ENCODE assay signal across 1 cellular context in the genomic region with DNA sequence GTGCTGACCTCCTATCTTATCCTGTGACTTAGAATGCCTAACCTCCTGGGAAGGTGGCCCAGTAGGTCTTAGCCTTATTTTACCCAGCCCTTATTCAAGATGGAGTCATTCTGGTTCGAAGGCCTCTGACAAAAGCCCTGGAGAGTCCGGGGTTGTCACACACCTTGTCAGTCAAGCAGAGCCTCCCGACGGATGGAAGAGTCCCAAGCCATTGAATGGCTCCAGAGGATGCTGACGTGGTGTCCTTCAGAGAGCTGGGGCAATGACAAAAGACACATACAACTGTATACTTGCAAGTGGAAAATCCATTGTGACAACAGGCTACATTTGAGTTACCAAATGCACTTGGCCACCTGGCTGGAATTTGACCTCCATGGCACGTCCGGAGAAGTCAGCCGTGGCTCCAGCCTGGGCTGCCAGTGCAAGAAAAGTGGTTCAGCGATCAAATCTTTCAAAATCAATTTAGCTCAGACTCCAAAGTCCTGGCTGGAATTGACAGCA.
TF ChIP-seq lines count a peak whose summit lies in the region.

No MANE protein-coding gene starts in this region.

TF ChIP-seq in HepG2, 621 proteins besides CTCF, POLR2A, EP300 and RAD21 (continued from another document and continues in another):
- TF ChIP-seq, protein P1, sequence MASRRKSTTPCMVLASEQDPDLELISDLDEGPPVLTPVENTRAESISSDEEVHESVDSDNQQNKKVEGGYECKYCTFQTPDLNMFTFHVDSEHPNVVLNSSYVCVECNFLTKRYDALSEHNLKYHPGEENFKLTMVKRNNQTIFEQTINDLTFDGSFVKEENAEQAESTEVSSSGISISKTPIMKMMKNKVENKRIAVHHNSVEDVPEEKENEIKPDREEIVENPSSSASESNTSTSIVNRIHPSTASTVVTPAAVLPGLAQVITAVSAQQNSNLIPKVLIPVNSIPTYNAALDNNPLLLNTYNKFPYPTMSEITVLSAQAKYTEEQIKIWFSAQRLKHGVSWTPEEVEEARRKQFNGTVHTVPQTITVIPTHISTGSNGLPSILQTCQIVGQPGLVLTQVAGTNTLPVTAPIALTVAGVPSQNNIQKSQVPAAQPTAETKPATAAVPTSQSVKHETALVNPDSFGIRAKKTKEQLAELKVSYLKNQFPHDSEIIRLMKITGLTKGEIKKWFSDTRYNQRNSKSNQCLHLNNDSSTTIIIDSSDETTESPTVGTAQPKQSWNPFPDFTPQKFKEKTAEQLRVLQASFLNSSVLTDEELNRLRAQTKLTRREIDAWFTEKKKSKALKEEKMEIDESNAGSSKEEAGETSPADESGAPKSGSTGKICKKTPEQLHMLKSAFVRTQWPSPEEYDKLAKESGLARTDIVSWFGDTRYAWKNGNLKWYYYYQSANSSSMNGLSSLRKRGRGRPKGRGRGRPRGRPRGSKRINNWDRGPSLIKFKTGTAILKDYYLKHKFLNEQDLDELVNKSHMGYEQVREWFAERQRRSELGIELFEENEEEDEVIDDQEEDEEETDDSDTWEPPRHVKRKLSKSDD (CRISPR knock-in tag; IDR thresholded peaks at IDR 0.05; ENCODE audit: low read depth) = no peak
- TF ChIP-seq PHF5A (CRISPR knock-in tag; IDR thresholded peaks at IDR 0.05; ENCODE audit: low read depth, unreplicated experiment) (no peak), FOXK1 (CRISPR knock-in tag; IDR thresholded peaks at IDR 0.05; ENCODE audit: borderline replicate concordance, low read depth) (no peak), ZNF121 (CRISPR knock-in tag; IDR thresholded peaks at IDR 0.05) (no peak), SALL1 (CRISPR knock-in tag; IDR thresholded peaks at IDR 0.05) (peak; percentile 63), ZNF124 (CRISPR knock-in tag; IDR thresholded peaks at IDR 0.05) (no peak; the same call in 1 of the 2 replicates), ZNF143 (CRISPR knock-in tag; IDR thresholded peaks at IDR 0.05) (no peak), ZNF761 (CRISPR knock-in tag; conservative IDR thresholded peaks at IDR 0.05) (no peak), SMAD3 (CRISPR knock-in tag; IDR thresholded peaks at IDR 0.05) (no peak), HNRNPLL (IDR thresholded peaks at IDR 0.05; ENCODE audit: low read depth, low read length, poor library complexity, severe bottlenecking) (no peak), HDAC2 (CRISPR knock-in tag; IDR thresholded peaks at IDR 0.05) (0 out of 2 replicates have a peak, but pooled peaks have one; percentile 15), KLF13 (CRISPR knock-in tag; IDR thresholded peaks at IDR 0.05) (no peak), RCOR2 (CRISPR knock-in tag; IDR thresholded peaks at IDR 0.05) (0 out of 2 replicates have a peak, but pooled peaks have one; percentile 21), SOX6 (IDR thresholded peaks at IDR 0.05) (no peak), SOX6 (CRISPR knock-in tag; IDR thresholded peaks at IDR 0.05) (peak; percentile 65), ZNF563 (CRISPR knock-in tag; IDR thresholded peaks at IDR 0.05) (no peak), TGIF2 (CRISPR knock-in tag; IDR thresholded peaks at IDR 0.05) (no peak), SRSF9 (IDR thresholded peaks at IDR 0.05; ENCODE audit: borderline replicate concordance, insufficient read depth, low read depth, low read length, poor library complexity, severe bottlenecking) (no peak), SNRNP70 (IDR thresholded peaks at IDR 0.05; ENCODE audit: low read depth, low read length) (no peak), ZNF530 (CRISPR knock-in tag; IDR thresholded peaks at IDR 0.05; ENCODE audit: low read depth) (no peak), CCAR2 (optimal IDR thresholded peaks at IDR 0.05; ENCODE audit: low read depth, low read length) (no peak), RBM39 (IDR thresholded peaks at IDR 0.05; ENCODE audit: low read depth, low read length, poor library complexity, severe bottlenecking) (no peak), ZMYM4 (CRISPR knock-in tag; IDR thresholded peaks at IDR 0.05) (no peak), CBX2 (IDR thresholded peaks at IDR 0.05; ENCODE audit: low read depth, low read length) (no peak), CBX2 (CRISPR knock-in tag; IDR thresholded peaks at IDR 0.05; ENCODE audit: low read depth) (no peak)
- TF ChIP-seq, protein P2, sequence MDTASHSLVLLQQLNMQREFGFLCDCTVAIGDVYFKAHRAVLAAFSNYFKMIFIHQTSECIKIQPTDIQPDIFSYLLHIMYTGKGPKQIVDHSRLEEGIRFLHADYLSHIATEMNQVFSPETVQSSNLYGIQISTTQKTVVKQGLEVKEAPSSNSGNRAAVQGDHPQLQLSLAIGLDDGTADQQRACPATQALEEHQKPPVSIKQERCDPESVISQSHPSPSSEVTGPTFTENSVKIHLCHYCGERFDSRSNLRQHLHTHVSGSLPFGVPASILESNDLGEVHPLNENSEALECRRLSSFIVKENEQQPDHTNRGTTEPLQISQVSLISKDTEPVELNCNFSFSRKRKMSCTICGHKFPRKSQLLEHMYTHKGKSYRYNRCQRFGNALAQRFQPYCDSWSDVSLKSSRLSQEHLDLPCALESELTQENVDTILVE (CRISPR knock-in tag; IDR thresholded peaks at IDR 0.05) = no peak
- TF ChIP-seq, protein P3, sequence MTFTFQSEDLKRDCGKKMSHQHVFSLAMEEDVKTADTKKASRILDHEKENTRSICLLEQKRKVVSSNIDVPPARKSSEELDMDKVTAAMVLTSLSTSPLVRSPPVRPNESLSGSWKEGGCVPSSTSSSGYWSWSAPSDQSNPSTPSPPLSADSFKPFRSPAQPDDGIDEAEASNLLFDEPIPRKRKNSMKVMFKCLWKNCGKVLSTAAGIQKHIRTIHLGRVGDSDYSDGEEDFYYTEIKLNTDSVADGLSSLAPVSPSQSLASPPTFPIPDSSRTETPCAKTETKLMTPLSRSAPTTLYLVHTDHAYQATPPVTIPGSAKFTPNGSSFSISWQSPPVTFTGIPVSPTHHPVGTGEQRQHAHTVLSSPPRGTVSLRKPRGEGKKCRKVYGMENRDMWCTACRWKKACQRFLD (CRISPR knock-in tag; IDR thresholded peaks at IDR 0.05; ENCODE audit: borderline replicate concordance) = no peak
- TF ChIP-seq, protein P4, sequence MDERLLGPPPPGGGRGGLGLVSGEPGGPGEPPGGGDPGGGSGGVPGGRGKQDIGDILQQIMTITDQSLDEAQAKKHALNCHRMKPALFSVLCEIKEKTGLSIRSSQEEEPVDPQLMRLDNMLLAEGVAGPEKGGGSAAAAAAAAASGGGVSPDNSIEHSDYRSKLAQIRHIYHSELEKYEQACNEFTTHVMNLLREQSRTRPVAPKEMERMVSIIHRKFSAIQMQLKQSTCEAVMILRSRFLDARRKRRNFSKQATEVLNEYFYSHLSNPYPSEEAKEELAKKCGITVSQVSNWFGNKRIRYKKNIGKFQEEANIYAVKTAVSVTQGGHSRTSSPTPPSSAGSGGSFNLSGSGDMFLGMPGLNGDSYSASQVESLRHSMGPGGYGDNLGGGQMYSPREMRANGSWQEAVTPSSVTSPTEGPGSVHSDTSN (CRISPR knock-in tag; IDR thresholded peaks at IDR 0.05) = no peak
- TF ChIP-seq, protein P5, sequence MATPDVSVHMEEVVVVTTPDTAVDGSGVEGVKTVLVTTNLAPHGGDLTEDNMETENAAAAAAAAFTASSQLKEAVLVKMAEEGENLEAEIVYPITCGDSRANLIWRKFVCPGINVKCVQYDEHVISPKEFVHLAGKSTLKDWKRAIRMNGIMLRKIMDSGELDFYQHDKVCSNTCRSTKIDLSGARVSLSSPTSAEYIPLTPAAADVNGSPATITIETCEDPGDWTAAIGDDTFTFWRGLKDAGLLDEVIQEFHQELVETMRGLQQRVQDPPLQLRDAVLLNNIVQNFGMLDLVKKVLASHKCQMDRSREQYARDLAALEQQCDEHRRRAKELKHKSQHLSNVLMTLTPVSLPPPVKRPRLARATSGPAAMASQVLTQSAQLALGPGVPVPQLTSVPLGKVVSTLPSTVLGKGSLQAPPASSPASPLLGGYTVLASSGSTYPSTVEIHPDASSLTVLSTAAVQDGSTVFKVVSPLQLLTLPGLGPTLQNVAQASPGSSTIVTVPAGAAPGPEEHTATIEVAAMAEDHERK (CRISPR knock-in tag; IDR thresholded peaks at IDR 0.05; ENCODE audit: low read depth) = no peak
- TF ChIP-seq, protein P6, sequence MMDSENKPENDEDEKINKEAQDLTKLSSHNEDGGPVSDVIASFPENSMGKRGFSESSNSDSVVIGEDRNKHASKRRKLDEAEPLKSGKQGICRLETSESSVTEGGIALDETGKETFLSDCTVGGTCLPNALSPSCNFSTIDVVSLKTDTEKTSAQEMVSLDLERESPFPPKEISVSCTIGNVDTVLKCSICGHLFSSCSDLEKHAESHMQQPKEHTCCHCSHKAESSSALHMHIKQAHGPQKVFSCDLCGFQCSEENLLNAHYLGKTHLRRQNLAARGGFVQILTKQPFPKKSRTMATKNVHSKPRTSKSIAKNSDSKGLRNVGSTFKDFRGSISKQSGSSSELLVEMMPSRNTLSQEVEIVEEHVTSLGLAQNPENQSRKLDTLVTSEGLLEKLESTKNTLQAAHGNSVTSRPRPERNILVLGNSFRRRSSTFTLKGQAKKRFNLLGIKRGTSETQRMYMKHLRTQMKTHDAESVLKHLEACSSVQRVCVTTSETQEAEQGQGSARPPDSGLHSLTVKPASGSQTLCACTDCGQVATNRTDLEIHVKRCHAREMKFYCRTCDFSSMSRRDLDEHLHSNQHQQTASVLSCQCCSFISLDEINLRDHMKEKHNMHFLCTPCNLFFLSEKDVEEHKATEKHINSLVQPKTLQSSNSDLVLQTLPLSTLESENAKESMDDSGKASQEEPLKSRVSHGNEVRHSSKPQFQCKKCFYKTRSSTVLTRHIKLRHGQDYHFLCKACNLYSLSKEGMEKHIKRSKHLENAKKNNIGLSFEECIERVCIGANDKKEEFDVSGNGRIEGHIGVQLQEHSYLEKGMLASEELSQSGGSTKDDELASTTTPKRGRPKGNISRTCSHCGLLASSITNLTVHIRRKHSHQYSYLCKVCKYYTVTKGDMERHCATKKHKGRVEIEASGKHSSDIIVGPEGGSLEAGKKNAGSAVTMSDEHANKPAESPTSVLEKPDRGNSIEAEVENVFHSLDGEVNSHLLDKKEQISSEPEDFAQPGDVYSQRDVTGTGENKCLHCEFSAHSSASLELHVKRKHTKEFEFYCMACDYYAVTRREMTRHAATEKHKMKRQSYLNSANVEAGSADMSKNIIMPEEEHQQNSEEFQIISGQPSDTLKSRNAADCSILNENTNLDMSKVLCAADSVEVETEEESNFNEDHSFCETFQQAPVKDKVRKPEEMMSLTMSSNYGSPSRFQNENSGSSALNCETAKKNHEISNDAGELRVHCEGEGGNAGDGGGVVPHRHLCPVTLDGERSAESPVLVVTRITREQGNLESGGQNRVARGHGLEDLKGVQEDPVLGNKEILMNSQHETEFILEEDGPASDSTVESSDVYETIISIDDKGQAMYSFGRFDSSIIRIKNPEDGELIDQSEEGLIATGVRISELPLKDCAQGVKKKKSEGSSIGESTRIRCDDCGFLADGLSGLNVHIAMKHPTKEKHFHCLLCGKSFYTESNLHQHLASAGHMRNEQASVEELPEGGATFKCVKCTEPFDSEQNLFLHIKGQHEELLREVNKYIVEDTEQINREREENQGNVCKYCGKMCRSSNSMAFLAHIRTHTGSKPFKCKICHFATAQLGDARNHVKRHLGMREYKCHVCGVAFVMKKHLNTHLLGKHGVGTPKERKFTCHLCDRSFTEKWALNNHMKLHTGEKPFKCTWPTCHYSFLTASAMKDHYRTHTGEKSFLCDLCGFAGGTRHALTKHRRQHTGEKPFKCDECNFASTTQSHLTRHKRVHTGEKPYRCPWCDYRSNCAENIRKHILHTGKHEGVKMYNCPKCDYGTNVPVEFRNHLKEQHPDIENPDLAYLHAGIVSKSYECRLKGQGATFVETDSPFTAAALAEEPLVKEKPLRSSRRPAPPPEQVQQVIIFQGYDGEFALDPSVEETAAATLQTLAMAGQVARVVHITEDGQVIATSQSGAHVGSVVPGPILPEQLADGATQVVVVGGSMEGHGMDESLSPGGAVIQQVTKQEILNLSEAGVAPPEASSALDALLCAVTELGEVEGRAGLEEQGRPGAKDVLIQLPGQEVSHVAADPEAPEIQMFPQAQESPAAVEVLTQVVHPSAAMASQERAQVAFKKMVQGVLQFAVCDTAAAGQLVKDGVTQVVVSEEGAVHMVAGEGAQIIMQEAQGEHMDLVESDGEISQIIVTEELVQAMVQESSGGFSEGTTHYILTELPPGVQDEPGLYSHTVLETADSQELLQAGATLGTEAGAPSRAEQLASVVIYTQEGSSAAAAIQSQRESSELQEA (CRISPR knock-in tag; IDR thresholded peaks at IDR 0.05; ENCODE audit: not compliant biosample characterization) = no peak
- TF ChIP-seq, protein P7, sequence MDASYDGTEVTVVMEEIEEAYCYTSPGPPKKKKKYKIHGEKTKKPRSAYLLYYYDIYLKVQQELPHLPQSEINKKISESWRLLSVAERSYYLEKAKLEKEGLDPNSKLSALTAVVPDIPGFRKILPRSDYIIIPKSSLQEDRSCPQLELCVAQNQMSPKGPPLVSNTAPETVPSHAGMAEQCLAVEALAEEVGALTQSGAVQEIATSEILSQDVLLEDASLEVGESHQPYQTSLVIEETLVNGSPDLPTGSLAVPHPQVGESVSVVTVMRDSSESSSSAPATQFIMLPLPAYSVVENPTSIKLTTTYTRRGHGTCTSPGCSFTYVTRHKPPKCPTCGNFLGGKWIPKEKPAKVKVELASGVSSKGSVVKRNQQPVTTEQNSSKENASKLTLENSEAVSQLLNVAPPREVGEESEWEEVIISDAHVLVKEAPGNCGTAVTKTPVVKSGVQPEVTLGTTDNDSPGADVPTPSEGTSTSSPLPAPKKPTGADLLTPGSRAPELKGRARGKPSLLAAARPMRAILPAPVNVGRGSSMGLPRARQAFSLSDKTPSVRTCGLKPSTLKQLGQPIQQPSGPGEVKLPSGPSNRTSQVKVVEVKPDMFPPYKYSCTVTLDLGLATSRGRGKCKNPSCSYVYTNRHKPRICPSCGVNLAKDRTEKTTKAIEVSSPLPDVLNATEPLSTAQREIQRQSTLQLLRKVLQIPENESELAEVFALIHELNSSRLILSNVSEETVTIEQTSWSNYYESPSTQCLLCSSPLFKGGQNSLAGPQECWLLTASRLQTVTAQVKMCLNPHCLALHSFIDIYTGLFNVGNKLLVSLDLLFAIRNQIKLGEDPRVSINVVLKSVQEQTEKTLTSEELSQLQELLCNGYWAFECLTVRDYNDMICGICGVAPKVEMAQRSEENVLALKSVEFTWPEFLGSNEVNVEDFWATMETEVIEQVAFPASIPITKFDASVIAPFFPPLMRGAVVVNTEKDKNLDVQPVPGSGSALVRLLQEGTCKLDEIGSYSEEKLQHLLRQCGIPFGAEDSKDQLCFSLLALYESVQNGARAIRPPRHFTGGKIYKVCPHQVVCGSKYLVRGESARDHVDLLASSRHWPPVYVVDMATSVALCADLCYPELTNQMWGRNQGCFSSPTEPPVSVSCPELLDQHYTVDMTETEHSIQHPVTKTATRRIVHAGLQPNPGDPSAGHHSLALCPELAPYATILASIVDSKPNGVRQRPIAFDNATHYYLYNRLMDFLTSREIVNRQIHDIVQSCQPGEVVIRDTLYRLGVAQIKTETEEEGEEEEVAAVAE (CRISPR knock-in tag; IDR thresholded peaks at IDR 0.05; ENCODE audit: borderline replicate concordance) = no peak
